In genomic region chr19:7545904-7546303, GRCh38 we compare ENCODE assay signal across 1 cellular context.
TF ChIP-seq lines count a peak whose summit lies in the region.

No MANE protein-coding gene starts in this region.

TF ChIP-seq in HEK293, 187 proteins besides CTCF, POLR2A, EP300 and RAD21:
- no peak for TF ChIP-seq ZNF398 (tag by site-specific recombination; IDR thresholded peaks at IDR 0.05)
- no peak for TF ChIP-seq ZNF837 (tag by site-specific recombination; IDR thresholded peaks at IDR 0.05)
- TF ChIP-seq EGR2 (tag by site-specific recombination; IDR thresholded peaks at IDR 0.05; ENCODE audit: low read depth) = peak; percentile 39; the same call in 1 of the 2 replicates
- no peak for TF ChIP-seq ZNF560 (tag by site-specific recombination; IDR thresholded peaks at IDR 0.05; ENCODE audit: borderline replicate concordance)
